18 cellular contexts compared by ENCODE assay signal in genomic region chr21:45207839-45208626, GRCh38.
DNase-seq lines count a peak whose midpoint lies in the region; ATAC-seq and TF ChIP-seq lines count a peak whose summit lies in the region.
"Had no signal": no experiment of that assay in that cellular context is flagged by ENCODE, and none has a peak within 500 bp of the region (broad histone marks: within the 10 kb centered on the region; RNA-seq: fewer than 3 reads in every experiment).

No MANE protein-coding gene starts in this region.

- POLR2A ChIA-PET in activated B cell treated with CpG ODN at 0.5 μM for 24 hours (lab: Charles Lee): no interaction called here

- H3K36me3 ChIP-seq in osteoblast (ENCODE audit: insufficient read depth, low read length) (peaks cover 8% of the 10 kb centered on the region), brain microvascular endothelial cell (replicated peaks) (peaks cover 52% of the 10 kb centered on the region)

- H3K4me3 Mint-ChIP-seq in activated B cell treated with CpG ODN at 0.5 μM for 24 hours: no peak overlapping the region

- H3K27ac ChIP-seq in osteoblast (ENCODE audit: low read depth, low read length) (no peak overlapping the region), brain microvascular endothelial cell (no peak overlapping the region)
- H3K27ac ChIP-seq: testis had no signal

- no peak overlapping the region for H2AFZ ChIP-seq in osteoblast (ENCODE audit: low read length)

- CTCF ChIA-PET in activated B cell treated with CpG ODN at 0.5 μM for 24 hours (lab: Charles Lee): no interaction called here

- no peaks in the 10 kb centered on the region for H3K27me3 Mint-ChIP-seq in activated B cell treated with CpG ODN at 0.5 μM for 24 hours

- intact Hi-C loops in activated B cell treated with CpG ODN at 0.5 μM for 24 hours (cut with micrococcal nuclease): no loop called here

- H3K4me2 ChIP-seq in osteoblast (ENCODE audit: insufficient read depth, low read length): peak overlapping the region; percentile 59

- H3K4me1 ChIP-seq in osteoblast (ENCODE audit: insufficient read depth, low read length): peaks cover 4% of the 10 kb centered on the region
- H3K4me1 ChIP-seq: foreskin keratinocyte, testis had no signal

- H3K9me3 Mint-ChIP-seq in activated B cell treated with CpG ODN at 0.5 μM for 24 hours: no peaks in the 10 kb centered on the region
- H3K9me3 Mint-ChIP-seq: CD14-positive monocyte had no signal

- H3K4me3 ChIP-seq in GM12865 (ENCODE audit: low read depth, low read length) (no peak overlapping the region), osteoblast (ENCODE audit: insufficient read depth, low read length) (no peak overlapping the region), brain microvascular endothelial cell (ENCODE audit: low read depth, low read length) (no peak overlapping the region)
- H3K4me3 ChIP-seq: testis had no signal

- no peaks in the 10 kb centered on the region for H3K9me3 ChIP-seq in osteoblast (ENCODE audit: low read depth, low read length)
- H3K9me3 ChIP-seq: testis had no signal

- in situ Hi-C loops in brain microvascular endothelial cell (cut with HindIII; ENCODE audit: low pct_ligation_motif_present, low sequenced_read_pairs): no loop called here

- H3K27me3 ChIP-seq in osteoblast (ENCODE audit: insufficient read depth, low read length) (no peaks in the 10 kb centered on the region), brain microvascular endothelial cell (replicated peaks) (no peaks in the 10 kb centered on the region)
- H3K27me3 ChIP-seq: foreskin keratinocyte, testis had no signal

- H3K4me1 Mint-ChIP-seq in activated B cell treated with CpG ODN at 0.5 μM for 24 hours: peaks cover 37% of the 10 kb centered on the region

- no peaks in the 10 kb centered on the region for H4K20me1 ChIP-seq in osteoblast (ENCODE audit: insufficient read depth, low read length)

- TF ChIP-seq CTCF in GM12865 (IDR thresholded peaks at IDR 0.05; ENCODE audit: insufficient read depth, low read depth, low read length, missing control alignments) (no peak), activated B cell treated with CpG ODN at 0.5 μM for 24 hours (IDR thresholded peaks at IDR 0.05) (no peak), osteoblast (IDR thresholded peaks at IDR 0.05; ENCODE audit: extremely low read depth, low read depth, low read length) (no peak), brain microvascular endothelial cell (IDR thresholded peaks at IDR 0.05; ENCODE audit: low read depth, low read length, missing control alignments) (no peak)

- no peak for ATAC-seq in activated B cell treated with CpG ODN at 0.5 μM for 24 hours (ENCODE audit: low read depth)
- no peak for ATAC-seq in GM21447 (IDR thresholded peaks at IDR 0.05; ENCODE audit: unreplicated experiment)
- ATAC-seq: foreskin keratinocyte, right cardiac atrium, SK-N-SH treated with all-trans-retinoic acid at 6 μM for 48 hours had no signal

- peak; percentile 1 for DNase-seq in NCI-H1105 treated with DMSO at 0.1 percent for 48 hours (lab: John Stamatoyannopoulos, UW)
- no peak for DNase-seq in NCI-H1105 (lab: John Stamatoyannopoulos, UW)
- peak; percentile 12 for DNase-seq in GM12865 (ENCODE audit: low read depth)
- DNase-seq in activated B cell treated with CpG ODN at 0.5 μM for 24 hours: no peak
- no peak for DNase-seq in osteoblast (ENCODE audit: insufficient read length, low spot score, missing footprints)
- DNase-seq in SHP77 (lab: John Stamatoyannopoulos, UW): no peak
- DNase-seq in brain microvascular endothelial cell: no peak
- DNase-seq: 8988T, cerebellar nuclear complex, foreskin keratinocyte, KG1, NCI-H146, NCI-H524, right cardiac atrium, testis had no signal

- peak overlapping the region; percentile 25 for H3K27ac Mint-ChIP-seq in activated B cell treated with CpG ODN at 0.5 μM for 24 hours

- H3K79me2 ChIP-seq in osteoblast (ENCODE audit: insufficient read depth, low read length): no peaks in the 10 kb centered on the region

- H3K36me3 Mint-ChIP-seq in activated B cell treated with CpG ODN at 0.5 μM for 24 hours (ENCODE audit: low read depth): peaks cover 64% of the 10 kb centered on the region

Comparison
In these comparisons a context has a peak if more than half of its experiments do, and no peak if none do; other contexts are left out.
1. DNase-seq: peak in NCI-H1105 treated with DMSO at 0.1 percent for 48 hours (single experiment) and GM12865 (single experiment); none in NCI-H1105 (single experiment), activated B cell treated with CpG ODN at 0.5 μM for 24 hours (single experiment), osteoblast (single experiment), SHP77 (0 of 2) and brain microvascular endothelial cell (single experiment).